ENCODE assay signal across 1 cellular context in genomic region chr16:46621006-46621629, GRCh38.
A peak's percentile ranks its signal among the peaks of the same experiment; 100 is the strongest.
TF ChIP-seq lines count a peak whose summit lies in the region.

Gene SHCBP1, minus strand, starts transcription at chr16:46621379. Its CDS starts 20 bp downstream, at chr16:46621359.

TF ChIP-seq in HepG2, 621 proteins besides CTCF, POLR2A, EP300 and RAD21 (continued from another document and continues in another):
- TF ChIP-seq MATR3 (CRISPR knock-in tag; IDR thresholded peaks at IDR 0.05) (no peak), ETS1 (CRISPR knock-in tag; IDR thresholded peaks at IDR 0.05) (peak; percentile 49; the same call in 1 of the 2 replicates), ZNF83 (CRISPR knock-in tag; IDR thresholded peaks at IDR 0.05; ENCODE audit: borderline replicate concordance) (0 out of 2 replicates have a peak, but pooled peaks have one; percentile 78), ATF1 (CRISPR knock-in tag; IDR thresholded peaks at IDR 0.05) (peak; percentile 89), SP5 (CRISPR knock-in tag; IDR thresholded peaks at IDR 0.05; ENCODE audit: borderline replicate concordance, low read depth) (no peak), ISL2 (CRISPR knock-in tag; IDR thresholded peaks at IDR 0.05) (peak; percentile 74; the same call in 1 of the 2 replicates), CHCHD3 (CRISPR knock-in tag; IDR thresholded peaks at IDR 0.05) (0 out of 2 replicates have a peak, but pooled peaks have one; percentile 76), PBX3 (CRISPR knock-in tag; IDR thresholded peaks at IDR 0.05; ENCODE audit: borderline replicate concordance) (no peak), ARID3A (IDR thresholded peaks at IDR 0.05; ENCODE audit: low read depth, low read length) (no peak), GMEB2 (CRISPR knock-in tag; IDR thresholded peaks at IDR 0.05; ENCODE audit: low read depth) (peak; percentile 89), NCOA5 (CRISPR knock-in tag; IDR thresholded peaks at IDR 0.05) (no peak), KDM5B (CRISPR knock-in tag; IDR thresholded peaks at IDR 0.05; ENCODE audit: borderline replicate concordance) (peak; percentile 76; the same call in 1 of the 2 replicates), JARID2 (CRISPR knock-in tag; IDR thresholded peaks at IDR 0.05; ENCODE audit: insufficient replicate concordance) (no peak), HNF1A (IDR thresholded peaks at IDR 0.05; ENCODE audit: low read depth) (no peak), HNF1A (CRISPR knock-in tag; IDR thresholded peaks at IDR 0.05; ENCODE audit: borderline replicate concordance) (peak; percentile 61; the same call in 1 of the 2 replicates), NFKBIZ (CRISPR knock-in tag; IDR thresholded peaks at IDR 0.05) (no peak), ZNF724P (CRISPR knock-in tag; IDR thresholded peaks at IDR 0.05; ENCODE audit: borderline replicate concordance) (peak; percentile 83; the same call in 1 of the 2 replicates), ZNF580 (CRISPR knock-in tag; IDR thresholded peaks at IDR 0.05; ENCODE audit: borderline replicate concordance, low read depth) (peak; percentile 63; the same call in 1 of the 2 replicates), ZNF441 (CRISPR knock-in tag; IDR thresholded peaks at IDR 0.05; ENCODE audit: borderline replicate concordance) (no peak), MAZ (IDR thresholded peaks at IDR 0.05; ENCODE audit: borderline replicate concordance, low read depth, low read length) (peak; percentile 96), MAZ (CRISPR knock-in tag; IDR thresholded peaks at IDR 0.05; ENCODE audit: low read depth) (peak; percentile 61; the same call in 1 of the 2 replicates), FOXO1 (CRISPR knock-in tag; IDR thresholded peaks at IDR 0.05) (no peak; the same call in 1 of the 2 replicates), ZNF564 (CRISPR knock-in tag; IDR thresholded peaks at IDR 0.05) (peak; percentile 71; the same call in 1 of the 2 replicates), TARDBP (CRISPR knock-in tag; IDR thresholded peaks at IDR 0.05) (peak; percentile 86), ZNF253 (CRISPR knock-in tag; IDR thresholded peaks at IDR 0.05; ENCODE audit: borderline replicate concordance) (peak; percentile 80; the same call in 1 of the 2 replicates), ZNF772 (CRISPR knock-in tag; IDR thresholded peaks at IDR 0.05) (0 out of 2 replicates have a peak, but pooled peaks have one; percentile 32), ATF4 (CRISPR knock-in tag; IDR thresholded peaks at IDR 0.05) (peak in 1 of 2 experiments; percentile 40; a peak in 1 of 4 replicates), ZNF800 (CRISPR knock-in tag; IDR thresholded peaks at IDR 0.05) (peak; percentile 81), ZBTB34 (CRISPR knock-in tag; IDR thresholded peaks at IDR 0.05) (peak; percentile 75; the same call in 1 of the 2 replicates), SCMH1 (CRISPR knock-in tag; IDR thresholded peaks at IDR 0.05; ENCODE audit: borderline replicate concordance) (no peak), ZNF749 (CRISPR knock-in tag; IDR thresholded peaks at IDR 0.05; ENCODE audit: borderline replicate concordance) (no peak), MTF1 (CRISPR knock-in tag; IDR thresholded peaks at IDR 0.05) (no peak), TFE3 (CRISPR knock-in tag; IDR thresholded peaks at IDR 0.05) (0 out of 2 replicates have a peak, but pooled peaks have one; percentile 24), CREB1 (IDR thresholded peaks at IDR 0.05) (peak; percentile 93), CREB1 (CRISPR knock-in tag; IDR thresholded peaks at IDR 0.05) (peak; percentile 92), ZNF501 (CRISPR knock-in tag; IDR thresholded peaks at IDR 0.05) (0 out of 2 replicates have a peak, but pooled peaks have one; percentile 44), ZZZ3 (CRISPR knock-in tag; IDR thresholded peaks at IDR 0.05; ENCODE audit: borderline replicate concordance) (0 out of 2 replicates have a peak, but pooled peaks have one; percentile 64), ZNF740 (CRISPR knock-in tag; IDR thresholded peaks at IDR 0.05) (0 out of 2 replicates have a peak, but pooled peaks have one; percentile 60), ARNT (IDR thresholded peaks at IDR 0.05) (no peak), MNT (IDR thresholded peaks at IDR 0.05) (peak; percentile 36; the same call in 1 of the 2 replicates)
